Comparison of ENCODE assay signal across 16 cellular contexts in genomic region chr16:24346734-24347133, GRCh38.
"Had no signal": no experiment of that assay in that cellular context is flagged by ENCODE, and none has a peak within 500 bp of the region (broad histone marks: within the 10 kb centered on the region; RNA-seq: fewer than 3 reads in every experiment).

No MANE protein-coding gene starts in this region.

- ATAC-seq: activated T-cell treated with anti-CD3 and anti-CD28 coated beads, Interleukin-2, amount 50 U/mL, for 72 hours; stimulated activated effector memory CD8-positive, alpha-beta T cell treated with anti-CD3 and anti-CD28 coated beads, Interleukin-12 subunit alpha, Interleukin-12 subunit beta, amount 100 ng/mL, for 72 hours had no signal

- DNase-seq: activated CD4-positive, alpha-beta T cell treated with anti-CD3 and anti-CD28 coated beads for 1 hour; activated CD4-positive, alpha-beta T cell treated with anti-CD3 and anti-CD28 coated beads, Interleukin-2, amount 50 U/mL, for 4 hours; activated effector memory CD4-positive, alpha-beta T cell treated with anti-CD3 and anti-CD28 coated beads, Interleukin-2, amount 50 U/mL, for 16 hours; activated naive CD4-positive, alpha-beta T cell treated with anti-CD3 and anti-CD28 coated beads, Interleukin-2, amount 50 U/mL, for 16 hours; activated T-cell treated with anti-CD3 and anti-CD28 coated beads, Interleukin-2, amount 50 U/mL, for 72 hours; cerebellar nuclear complex; cortex of kidney; effector CD4-positive, alpha-beta T cell; esophagus squamous epithelium; nephron progenitor cell; occipital lobe; sigmoid colon; stimulated activated CD4-positive, alpha-beta T cell treated with anti-CD3 and anti-CD28 coated beads, Interleukin-4, amount 100 ng/mL, for 24 hours; T1000 had no signal

- H3K4me1 Mint-ChIP-seq: nephron progenitor cell had no signal

- H3K36me3 Mint-ChIP-seq: stimulated activated effector memory CD8-positive, alpha-beta T cell treated with anti-CD3 and anti-CD28 coated beads, Interleukin-12 subunit alpha, Interleukin-12 subunit beta, amount 100 ng/mL, for 72 hours had no signal

- H3K4me1 ChIP-seq: esophagus squamous epithelium, sigmoid colon had no signal

- H3K27me3 ChIP-seq: esophagus squamous epithelium, sigmoid colon had no signal

- H3K36me3 ChIP-seq: esophagus squamous epithelium, sigmoid colon had no signal

- H3K27ac ChIP-seq: esophagus squamous epithelium, sigmoid colon had no signal

- H3K27ac Mint-ChIP-seq: activated T-cell treated with anti-CD3 and anti-CD28 coated beads, Interleukin-2, amount 50 U/mL, for 72 hours; nephron progenitor cell; stimulated activated effector memory CD8-positive, alpha-beta T cell treated with anti-CD3 and anti-CD28 coated beads, Interleukin-12 subunit alpha, Interleukin-12 subunit beta, amount 100 ng/mL, for 72 hours had no signal

- H3K9me3 Mint-ChIP-seq: activated T-cell treated with anti-CD3 and anti-CD28 coated beads, Interleukin-2, amount 50 U/mL, for 72 hours; nephron progenitor cell; stimulated activated effector memory CD8-positive, alpha-beta T cell treated with anti-CD3 and anti-CD28 coated beads, Interleukin-12 subunit alpha, Interleukin-12 subunit beta, amount 100 ng/mL, for 72 hours had no signal

- H3K9me3 ChIP-seq: esophagus squamous epithelium, sigmoid colon had no signal

- H3K4me3 Mint-ChIP-seq: activated T-cell treated with anti-CD3 and anti-CD28 coated beads, Interleukin-2, amount 50 U/mL, for 72 hours; nephron progenitor cell; stimulated activated effector memory CD8-positive, alpha-beta T cell treated with anti-CD3 and anti-CD28 coated beads, Interleukin-12 subunit alpha, Interleukin-12 subunit beta, amount 100 ng/mL, for 72 hours had no signal

- H3K4me3 ChIP-seq: esophagus squamous epithelium, lung, sigmoid colon had no signal
